ENCODE assay signal across 10 cellular contexts in the genomic region with DNA sequence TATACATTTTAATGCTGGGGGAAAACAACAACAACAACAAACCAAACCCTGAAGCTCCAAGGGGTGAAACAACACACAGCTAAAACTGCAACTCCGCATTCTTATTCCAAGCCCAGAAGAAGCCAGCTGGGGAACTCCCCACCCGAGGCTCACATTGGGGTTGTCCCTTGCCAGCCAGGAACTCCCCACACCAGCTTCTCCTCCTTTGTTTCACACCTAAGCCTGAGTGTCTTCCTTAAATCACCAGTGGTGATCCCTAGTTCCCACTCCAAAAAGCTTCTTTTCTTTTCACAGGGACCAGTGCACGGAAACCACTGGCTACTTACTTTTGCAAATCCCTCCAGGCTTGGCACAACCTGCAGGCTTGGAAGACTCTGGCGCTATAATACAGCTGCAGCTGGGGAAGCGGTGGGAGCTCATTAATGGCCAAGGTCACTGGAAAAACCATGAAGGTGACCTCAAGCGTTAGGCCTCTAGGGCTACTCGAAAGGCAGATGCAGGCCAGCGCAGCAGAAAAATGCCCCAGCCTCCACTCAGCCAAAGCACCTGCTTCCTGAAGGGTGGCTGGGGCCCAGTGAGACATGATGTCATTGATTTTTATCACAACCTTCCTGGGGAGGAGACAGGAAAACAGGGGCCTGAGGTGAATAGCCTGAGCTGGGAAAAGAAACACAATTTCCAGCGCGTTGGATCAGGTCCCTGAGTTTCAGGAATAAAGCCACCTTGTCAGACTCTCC. TPM values are rescaled to one million over a fixed set of nuclear protein-coding genes. Genes with fewer than 3 reads are reported as not detected.
DNase-seq lines count a peak whose midpoint lies in the region; ATAC-seq lines count a peak whose summit lies in the region.
"Had no signal": no experiment of that assay in that cellular context is flagged by ENCODE, and none has a peak within 500 bp of the region (broad histone marks: within the 10 kb centered on the region; RNA-seq: fewer than 3 reads in every experiment).

No MANE protein-coding gene starts in this region.

- H3K27me3 Mint-ChIP-seq in activated naive CD4-positive, alpha-beta T cell treated with anti-CD3 and anti-CD28 coated beads for 36 hours (ENCODE audit: low read depth): no peaks in the 10 kb centered on the region

- H3K4me1 ChIP-seq in aorta (ENCODE audit: control insufficient read depth in 1 of 2, insufficient read depth in 2 of 2, low read length in 2 of 2): peaks cover 0 to 2% of the 10 kb centered on the region in 2 donors

- no peak overlapping the region for H3K27ac ChIP-seq in aorta (ENCODE audit: low read depth in 1 of 2, low read length in 2 of 2)
- H3K27ac ChIP-seq: lower lobe of right lung, VCaP had no signal

- peak; percentile 60 for ATAC-seq in aorta (ENCODE audit: low FRiP score)

- no peak overlapping the region for H3K27ac Mint-ChIP-seq in activated naive CD4-positive, alpha-beta T cell treated with anti-CD3 and anti-CD28 coated beads for 36 hours

- H3K27me3 ChIP-seq in aorta (ENCODE audit: control insufficient read depth in 1 of 2, insufficient read depth in 2 of 2, low read length in 1 of 2) (peaks cover 0 to 2% of the 10 kb centered on the region in 2 donors), MG63 (no peaks in the 10 kb centered on the region)

- no peak overlapping the region for H3K4me3 Mint-ChIP-seq in activated naive CD4-positive, alpha-beta T cell treated with anti-CD3 and anti-CD28 coated beads for 36 hours

- 59 to 61% methylated on average over 10 of the region's 10 CpGs for WGBS in aorta, 2 donors

- H3K4me3 ChIP-seq in aorta (ENCODE audit: low read length in 2 of 2) (no peak overlapping the region), MG63 (no peak overlapping the region)
- H3K4me3 ChIP-seq: lower lobe of right lung had no signal

- H3K9me3 ChIP-seq in aorta (ENCODE audit: control insufficient read depth, low read length): peaks cover 1% of the 10 kb centered on the region
- no peaks in the 10 kb centered on the region for H3K9me3 ChIP-seq in MG63
- H3K9me3 ChIP-seq: lower lobe of right lung had no signal

- H3K36me3 Mint-ChIP-seq in activated naive CD4-positive, alpha-beta T cell treated with anti-CD3 and anti-CD28 coated beads for 36 hours (ENCODE audit: low read depth): peaks cover 5% of the 10 kb centered on the region

- no peaks in the 10 kb centered on the region for H3K36me3 ChIP-seq in aorta (ENCODE audit: control insufficient read depth in 1 of 2, insufficient read depth in 2 of 2, low read length in 1 of 2)
- H3K36me3 ChIP-seq in MG63: no peaks in the 10 kb centered on the region
- H3K36me3 ChIP-seq: lower lobe of right lung had no signal

- CTCF ChIA-PET in activated naive CD4-positive, alpha-beta T cell treated with anti-CD3 and anti-CD28 coated beads for 36 hours (lab: Charles Lee): interaction anchor here (2.7 kb wide), 1 partner anchor 13 kb away, joined by 10 read pairs; no protein-coding TSS in a partner anchor

- H3K4me1 Mint-ChIP-seq in activated naive CD4-positive, alpha-beta T cell treated with anti-CD3 and anti-CD28 coated beads for 36 hours (ENCODE audit: low read depth): peaks cover 3% of the 10 kb centered on the region

- DNase-seq in activated naive CD4-positive, alpha-beta T cell treated with anti-CD3 and anti-CD28 coated beads for 36 hours: peak; percentile 10
- no peak for DNase-seq in activated naive CD4-positive, alpha-beta T cell (lab: John Stamatoyannopoulos, UW)
- peak; percentile 71 for DNase-seq in RPMI8226
- peak; percentile 25 for DNase-seq in iPS-NIHi11 (ENCODE audit: low spot score)
- DNase-seq in aorta: no peak
- DNase-seq in MG63: no peak
- no peak for DNase-seq in stimulated activated CD4-positive, alpha-beta T cell treated with anti-CD3 and anti-CD28 coated beads, Interleukin-4, amount 100 ng/mL, for 1 hour
- no peak for DNase-seq in NOMO-1 (lab: John Stamatoyannopoulos, UW; ENCODE audit: unreplicated experiment in 2 of 2)
- DNase-seq: lower lobe of right lung had no signal

- peaks cover 18% of the 10 kb centered on the region for H3K9me3 Mint-ChIP-seq in activated naive CD4-positive, alpha-beta T cell treated with anti-CD3 and anti-CD28 coated beads for 36 hours

- intact Hi-C loops in activated naive CD4-positive, alpha-beta T cell treated with anti-CD3 and anti-CD28 coated beads for 36 hours (cut with micrococcal nuclease): no loop called here
- intact Hi-C loops in aorta (cut with DNase I): no loop called here

RNA-seq across cellular contexts. Expression of a gene that starts 40.1 kb away (rescaled TPM):
- total RNA-seq in activated naive CD4-positive, alpha-beta T cell treated with anti-CD3 and anti-CD28 coated beads for 36 hours: under 1 TPM; 0.67 to 0.93 TPM
- 10 to 100 TPM in 1 of 2 donors, 1 to 10 TPM in 1; 4.9 to 20.9 TPM for total RNA-seq in aorta
- 1 to 10 TPM in 1 of 2 donors, under 1 TPM in 1; 0.20 to 2.0 TPM for polyA plus RNA-seq in aorta
- 0.30 and 0.33 TPM in 2 replicates for total RNA-seq in MG63 (2014; rRNA removed; shearing (Covaris generic); ENCODE audit: low replicate concordance)

Comparison
In these comparisons a context has a peak if more than half of its experiments do, and no peak if none do; other contexts are left out.
1. DNase-seq: peak in activated naive CD4-positive, alpha-beta T cell treated with anti-CD3 and anti-CD28 coated beads for 36 hours (single experiment), RPMI8226 (single experiment) and iPS-NIHi11 (single experiment); none in activated naive CD4-positive, alpha-beta T cell (0 of 4), aorta (0 of 2), MG63 (single experiment), stimulated activated CD4-positive, alpha-beta T cell treated with anti-CD3 and anti-CD28 coated beads, Interleukin-4, amount 100 ng/mL, for 1 hour (single experiment) and NOMO-1 (0 of 2).